In genomic region chr14:33505963-33506329, GRCh38 we compare ENCODE assay signal across 16 cellular contexts.
DNase-seq lines count a peak whose midpoint lies in the region; ATAC-seq and TF ChIP-seq lines count a peak whose summit lies in the region.
"Had no signal": no experiment of that assay in that cellular context is flagged by ENCODE, and none has a peak within 500 bp of the region (broad histone marks: within the 10 kb centered on the region; RNA-seq: fewer than 3 reads in every experiment).

No MANE protein-coding gene starts in this region.

- intact Hi-C loops in mucosa of descending colon (cut with DNase I, micrococcal nuclease) = no loop called here

- H3K4me3 ChIP-seq in mucosa of descending colon = no peak overlapping the region
- H3K4me3 ChIP-seq: GM23248, HAP-1, K562 had no signal

- ATAC-seq in mucosa of descending colon (peak; percentile 51), HG03457 (IDR thresholded peaks at IDR 0.05; ENCODE audit: unreplicated experiment) (no peak)
- ATAC-seq: K562 had no signal

- H3K4me1 ChIP-seq in mucosa of descending colon (ENCODE audit: low read depth) = peaks cover 3% of the 10 kb centered on the region
- H3K4me1 ChIP-seq: HAP-1 had no signal

- DNase-seq in NCI-H748 (lab: John Stamatoyannopoulos, UW; ENCODE audit: unreplicated experiment) (peak; percentile 18), NCI-H748 treated with DMSO at 0.1 percent for 48 hours (lab: John Stamatoyannopoulos, UW) (no peak), NCI-H2029 treated with DMSO at 0.1 percent for 48 hours (lab: John Stamatoyannopoulos, UW) (peak; percentile 68), mucosa of descending colon (no peak), NCI-H2171 (lab: John Stamatoyannopoulos, UW) (no peak)
- DNase-seq: ACHN; C1 segment of cervical spinal cord; CD4-positive, CD25-positive, alpha-beta regulatory T cell; CD8-positive, alpha-beta memory T cell; COR-L47; GM23248; IMR-90 had no signal

- no peak for TF ChIP-seq CTCF in mucosa of descending colon (IDR thresholded peaks at IDR 0.05)

- no peaks in the 10 kb centered on the region for H3K9me3 ChIP-seq in mucosa of descending colon
- H3K9me3 ChIP-seq: BE2C, HAP-1 had no signal

- no peaks in the 10 kb centered on the region for H3K36me3 ChIP-seq in mucosa of descending colon (ENCODE audit: low read depth)
- H3K36me3 ChIP-seq: BE2C, HAP-1 had no signal

Comparison
In these comparisons a context has a peak if more than half of its experiments do, and no peak if none do; other contexts are left out.
1. DNase-seq: peak in NCI-H748 (single experiment) and NCI-H2029 treated with DMSO at 0.1 percent for 48 hours (single experiment); none in NCI-H748 treated with DMSO at 0.1 percent for 48 hours (single experiment), mucosa of descending colon (0 of 3) and NCI-H2171 (single experiment).